ENCODE assay signal across 34 cellular contexts in the genomic region with DNA sequence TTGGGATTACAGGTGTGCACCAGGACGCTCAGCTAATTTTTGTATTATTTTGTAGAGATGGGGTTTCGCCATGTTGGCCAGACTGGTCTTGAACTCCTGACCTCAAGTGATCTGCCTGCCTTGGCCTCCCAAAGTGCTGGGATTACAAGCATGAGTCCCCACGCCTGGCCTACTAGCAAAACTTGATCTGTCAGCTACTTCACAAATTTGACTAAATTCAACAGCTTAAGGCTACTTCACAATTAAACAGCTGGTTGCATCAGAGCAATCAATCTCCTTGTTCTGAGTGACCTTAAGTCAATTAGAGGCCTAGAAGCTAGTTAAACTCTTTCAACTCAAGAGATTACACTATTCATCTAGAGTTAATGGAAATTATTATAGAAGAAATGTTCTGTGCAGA. TPM values are rescaled to one million over a fixed set of nuclear protein-coding genes. Genes with fewer than 3 reads are reported as not detected.
"Had no signal": no experiment of that assay in that cellular context is flagged by ENCODE, and none has a peak within 500 bp of the region (broad histone marks: within the 10 kb centered on the region; RNA-seq: fewer than 3 reads in every experiment).

No MANE protein-coding gene starts in this region.

- H3K4me1 Mint-ChIP-seq: mesothelial cell of epicardium, natural killer cell, nephron progenitor cell, neural progenitor cell had no signal

- H3K9me3 ChIP-seq: left ventricle myocardium inferior, neutrophil, right atrium auricular region, right lobe of liver, suprapubic skin, thoracic aorta, tibial artery, uterus had no signal

- H3K4me3 ChIP-seq: hepatocyte, left ventricle myocardium inferior, lung, neural progenitor cell, right atrium auricular region, right lobe of liver, smooth muscle cell, suprapubic skin, thoracic aorta, tibial artery, uterus had no signal

- H3K36me3 ChIP-seq: uterus had no signal

- H3K4me1 ChIP-seq: left ventricle myocardium inferior, neural progenitor cell, parathyroid adenoma, right atrium auricular region, suprapubic skin, tibial artery, uterus had no signal

- DNase-seq: islet precursor cell; left ventricle myocardium inferior; mesendoderm; naive B cell; natural killer cell; nephron progenitor cell; occipital lobe; right lobe of liver; stimulated activated CD4-positive, alpha-beta T cell treated with anti-CD3 and anti-CD28 coated beads, Interleukin-1b, Interleukin-23, amount 100 ng/mL, for 48 hours; stimulated activated CD4-positive, alpha-beta T cell treated with anti-CD3 and anti-CD28 coated beads, Interleukin-2, amount 100 ng/mL, for 48 hours; stimulated activated CD4-positive, alpha-beta T cell treated with anti-CD3 and anti-CD28 coated beads, Interleukin-4, amount 100 ng/mL, for 4 hours; stimulated activated CD8-positive, alpha-beta memory T cell treated with anti-CD3 and anti-CD28 coated beads, Interleukin-4, amount 100 ng/mL, for 48 hours; stimulated activated naive CD4-positive, alpha-beta T cell; tibial artery; trophoblast cell; uterus had no signal

- H3K27ac ChIP-seq: hepatocyte, left ventricle myocardium inferior, neural progenitor cell, neutrophil, parathyroid adenoma, right atrium auricular region, right lobe of liver, suprapubic skin, thoracic aorta, tibial artery, uterus had no signal

- H3K4me3 Mint-ChIP-seq: mesothelial cell of epicardium; naive B cell; natural killer cell; nephron progenitor cell; neural progenitor cell; stimulated activated naive CD8-positive, alpha-beta T cell treated with anti-CD3 and anti-CD28 coated beads, Interleukin-15, Interleukin-2, amounts not matched to agents 100 ng/mL and 50 ng/mL, for 24 hours had no signal

- H3K27ac Mint-ChIP-seq: mesothelial cell of epicardium; natural killer cell; nephron progenitor cell; neural progenitor cell; progenitor cell of endocrine pancreas; stimulated activated naive CD8-positive, alpha-beta T cell treated with anti-CD3 and anti-CD28 coated beads, Interleukin-15, Interleukin-2, amounts not matched to agents 100 ng/mL and 50 ng/mL, for 24 hours had no signal

- H3K27me3 Mint-ChIP-seq: naive B cell; progenitor cell of endocrine pancreas; stimulated activated naive CD8-positive, alpha-beta T cell treated with anti-CD3 and anti-CD28 coated beads, Interleukin-15, Interleukin-2, amounts not matched to agents 100 ng/mL and 50 ng/mL, for 24 hours had no signal

- H3K27me3 ChIP-seq: hepatocyte, neural progenitor cell, neutrophil, right atrium auricular region, right lobe of liver, suprapubic skin, tibial artery, uterus had no signal

- ATAC-seq: natural killer cell, right lobe of liver had no signal

RNA-seq across cellular contexts. Expression of a gene that starts 49.1 kb away (rescaled TPM):
- total RNA-seq: left ventricle myocardium inferior, lower leg skin, mononuclear cell, occipital lobe, osteocyte, pulmonary artery endothelial cell, right atrium auricular region, skeletal muscle tissue, subcutaneous adipose tissue, thoracic aorta had no signal
